Comparison of ENCODE assay signal across 1 cellular context in the genomic region with DNA sequence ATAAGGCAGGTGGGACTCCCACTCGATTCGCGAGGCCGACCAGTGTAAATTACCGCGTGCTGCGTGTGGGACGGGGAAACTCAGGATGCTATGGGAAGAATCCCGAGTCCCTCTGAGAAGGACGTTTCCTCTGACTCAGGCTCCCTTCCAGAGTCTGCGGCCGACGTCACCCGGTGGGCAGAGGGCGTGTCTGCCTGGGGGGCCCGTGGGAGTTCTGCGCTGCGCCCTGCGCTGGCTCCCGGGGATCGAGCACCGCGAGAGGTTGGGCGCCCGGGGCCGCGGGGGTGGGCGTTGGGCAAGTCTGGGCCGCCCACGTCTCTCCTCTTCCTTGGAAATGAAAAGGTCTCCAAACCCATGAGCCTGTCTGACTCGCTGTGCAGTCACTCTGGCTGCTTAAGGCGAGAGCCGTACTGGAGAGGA.
TF ChIP-seq lines count a peak whose summit lies in the region.

No MANE protein-coding gene starts in this region.

TF ChIP-seq in HEK293, 187 proteins besides CTCF, POLR2A, EP300 and RAD21 (continued from another document):
- TF ChIP-seq, protein P1, sequence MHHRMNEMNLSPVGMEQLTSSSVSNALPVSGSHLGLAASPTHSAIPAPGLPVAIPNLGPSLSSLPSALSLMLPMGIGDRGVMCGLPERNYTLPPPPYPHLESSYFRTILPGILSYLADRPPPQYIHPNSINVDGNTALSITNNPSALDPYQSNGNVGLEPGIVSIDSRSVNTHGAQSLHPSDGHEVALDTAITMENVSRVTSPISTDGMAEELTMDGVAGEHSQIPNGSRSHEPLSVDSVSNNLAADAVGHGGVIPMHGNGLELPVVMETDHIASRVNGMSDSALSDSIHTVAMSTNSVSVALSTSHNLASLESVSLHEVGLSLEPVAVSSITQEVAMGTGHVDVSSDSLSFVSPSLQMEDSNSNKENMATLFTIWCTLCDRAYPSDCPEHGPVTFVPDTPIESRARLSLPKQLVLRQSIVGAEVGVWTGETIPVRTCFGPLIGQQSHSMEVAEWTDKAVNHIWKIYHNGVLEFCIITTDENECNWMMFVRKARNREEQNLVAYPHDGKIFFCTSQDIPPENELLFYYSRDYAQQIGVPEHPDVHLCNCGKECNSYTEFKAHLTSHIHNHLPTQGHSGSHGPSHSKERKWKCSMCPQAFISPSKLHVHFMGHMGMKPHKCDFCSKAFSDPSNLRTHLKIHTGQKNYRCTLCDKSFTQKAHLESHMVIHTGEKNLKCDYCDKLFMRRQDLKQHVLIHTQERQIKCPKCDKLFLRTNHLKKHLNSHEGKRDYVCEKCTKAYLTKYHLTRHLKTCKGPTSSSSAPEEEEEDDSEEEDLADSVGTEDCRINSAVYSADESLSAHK (tag by site-specific recombination; IDR thresholded peaks at IDR 0.05), result no peak
- TF ChIP-seq, protein P2, sequence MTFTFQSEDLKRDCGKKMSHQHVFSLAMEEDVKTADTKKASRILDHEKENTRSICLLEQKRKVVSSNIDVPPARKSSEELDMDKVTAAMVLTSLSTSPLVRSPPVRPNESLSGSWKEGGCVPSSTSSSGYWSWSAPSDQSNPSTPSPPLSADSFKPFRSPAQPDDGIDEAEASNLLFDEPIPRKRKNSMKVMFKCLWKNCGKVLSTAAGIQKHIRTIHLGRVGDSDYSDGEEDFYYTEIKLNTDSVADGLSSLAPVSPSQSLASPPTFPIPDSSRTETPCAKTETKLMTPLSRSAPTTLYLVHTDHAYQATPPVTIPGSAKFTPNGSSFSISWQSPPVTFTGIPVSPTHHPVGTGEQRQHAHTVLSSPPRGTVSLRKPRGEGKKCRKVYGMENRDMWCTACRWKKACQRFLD (tag by site-specific recombination; IDR thresholded peaks at IDR 0.05), result no peak
- TF ChIP-seq, protein P3, sequence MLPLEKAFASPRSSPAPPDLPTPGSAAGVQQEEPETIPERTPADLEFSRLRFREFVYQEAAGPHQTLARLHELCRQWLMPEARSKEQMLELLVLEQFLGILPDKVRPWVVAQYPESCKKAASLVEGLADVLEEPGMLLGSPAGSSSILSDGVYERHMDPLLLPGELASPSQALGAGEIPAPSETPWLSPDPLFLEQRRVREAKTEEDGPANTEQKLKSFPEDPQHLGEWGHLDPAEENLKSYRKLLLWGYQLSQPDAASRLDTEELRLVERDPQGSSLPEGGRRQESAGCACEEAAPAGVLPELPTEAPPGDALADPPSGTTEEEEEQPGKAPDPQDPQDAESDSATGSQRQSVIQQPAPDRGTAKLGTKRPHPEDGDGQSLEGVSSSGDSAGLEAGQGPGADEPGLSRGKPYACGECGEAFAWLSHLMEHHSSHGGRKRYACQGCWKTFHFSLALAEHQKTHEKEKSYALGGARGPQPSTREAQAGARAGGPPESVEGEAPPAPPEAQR (tag by site-specific recombination; IDR thresholded peaks at IDR 0.05), result no peak
- TF ChIP-seq BCL11B (tag by site-specific recombination; IDR thresholded peaks at IDR 0.05; ENCODE audit: low read depth) (no peak), ZNF785 (tag by site-specific recombination; IDR thresholded peaks at IDR 0.05) (no peak), ZNF600 (tag by site-specific recombination; IDR thresholded peaks at IDR 0.05) (0 out of 2 replicates have a peak, but pooled peaks have one; percentile 53), ZNF335 (tag by site-specific recombination; conservative IDR thresholded peaks at IDR 0.05) (no peak), ZNF596 (tag by site-specific recombination; IDR thresholded peaks at IDR 0.05) (no peak), ZBTB17 (tag by site-specific recombination; IDR thresholded peaks at IDR 0.05) (peak; percentile 16; the same call in 1 of the 2 replicates), ZNF621 (tag by site-specific recombination; IDR thresholded peaks at IDR 0.05) (no peak), ZNF292 (tag by site-specific recombination; IDR thresholded peaks at IDR 0.05; ENCODE audit: borderline replicate concordance, low read depth) (no peak), ZFHX2 (tag by site-specific recombination; conservative IDR thresholded peaks at IDR 0.05) (peak; percentile 94), ZNF24 (tag by site-specific recombination; IDR thresholded peaks at IDR 0.05) (0 out of 2 replicates have a peak, but pooled peaks have one; percentile 42), HOXD13 (CRISPR knock-in tag; IDR thresholded peaks at IDR 0.05; ENCODE audit: borderline replicate concordance) (no peak)
- TF ChIP-seq, protein P4, sequence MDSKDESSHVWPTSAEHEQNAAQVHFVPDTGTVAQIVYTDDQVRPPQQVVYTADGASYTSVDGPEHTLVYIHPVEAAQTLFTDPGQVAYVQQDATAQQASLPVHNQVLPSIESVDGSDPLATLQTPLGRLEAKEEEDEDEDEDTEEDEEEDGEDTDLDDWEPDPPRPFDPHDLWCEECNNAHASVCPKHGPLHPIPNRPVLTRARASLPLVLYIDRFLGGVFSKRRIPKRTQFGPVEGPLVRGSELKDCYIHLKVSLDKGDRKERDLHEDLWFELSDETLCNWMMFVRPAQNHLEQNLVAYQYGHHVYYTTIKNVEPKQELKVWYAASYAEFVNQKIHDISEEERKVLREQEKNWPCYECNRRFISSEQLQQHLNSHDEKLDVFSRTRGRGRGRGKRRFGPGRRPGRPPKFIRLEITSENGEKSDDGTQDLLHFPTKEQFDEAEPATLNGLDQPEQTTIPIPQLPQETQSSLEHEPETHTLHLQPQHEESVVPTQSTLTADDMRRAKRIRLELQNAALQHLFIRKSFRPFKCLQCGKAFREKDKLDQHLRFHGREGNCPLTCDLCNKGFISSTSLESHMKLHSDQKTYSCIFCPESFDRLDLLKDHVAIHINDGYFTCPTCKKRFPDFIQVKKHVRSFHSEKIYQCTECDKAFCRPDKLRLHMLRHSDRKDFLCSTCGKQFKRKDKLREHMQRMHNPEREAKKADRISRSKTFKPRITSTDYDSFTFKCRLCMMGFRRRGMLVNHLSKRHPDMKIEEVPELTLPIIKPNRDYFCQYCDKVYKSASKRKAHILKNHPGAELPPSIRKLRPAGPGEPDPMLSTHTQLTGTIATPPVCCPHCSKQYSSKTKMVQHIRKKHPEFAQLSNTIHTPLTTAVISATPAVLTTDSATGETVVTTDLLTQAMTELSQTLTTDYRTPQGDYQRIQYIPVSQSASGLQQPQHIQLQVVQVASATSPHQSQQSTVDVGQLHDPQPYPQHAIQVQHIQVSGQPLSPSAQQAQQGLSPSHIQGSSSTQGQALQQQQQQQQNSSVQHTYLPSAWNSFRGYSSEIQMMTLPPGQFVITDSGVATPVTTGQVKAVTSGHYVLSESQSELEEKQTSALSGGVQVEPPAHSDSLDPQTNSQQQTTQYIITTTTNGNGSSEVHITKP (tag by site-specific recombination; IDR thresholded peaks at IDR 0.05), result no peak
- TF ChIP-seq, protein P5, sequence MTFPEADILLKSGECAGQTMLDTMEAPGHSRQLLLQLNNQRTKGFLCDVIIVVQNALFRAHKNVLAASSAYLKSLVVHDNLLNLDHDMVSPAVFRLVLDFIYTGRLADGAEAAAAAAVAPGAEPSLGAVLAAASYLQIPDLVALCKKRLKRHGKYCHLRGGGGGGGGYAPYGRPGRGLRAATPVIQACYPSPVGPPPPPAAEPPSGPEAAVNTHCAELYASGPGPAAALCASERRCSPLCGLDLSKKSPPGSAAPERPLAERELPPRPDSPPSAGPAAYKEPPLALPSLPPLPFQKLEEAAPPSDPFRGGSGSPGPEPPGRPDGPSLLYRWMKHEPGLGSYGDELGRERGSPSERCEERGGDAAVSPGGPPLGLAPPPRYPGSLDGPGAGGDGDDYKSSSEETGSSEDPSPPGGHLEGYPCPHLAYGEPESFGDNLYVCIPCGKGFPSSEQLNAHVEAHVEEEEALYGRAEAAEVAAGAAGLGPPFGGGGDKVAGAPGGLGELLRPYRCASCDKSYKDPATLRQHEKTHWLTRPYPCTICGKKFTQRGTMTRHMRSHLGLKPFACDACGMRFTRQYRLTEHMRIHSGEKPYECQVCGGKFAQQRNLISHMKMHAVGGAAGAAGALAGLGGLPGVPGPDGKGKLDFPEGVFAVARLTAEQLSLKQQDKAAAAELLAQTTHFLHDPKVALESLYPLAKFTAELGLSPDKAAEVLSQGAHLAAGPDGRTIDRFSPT (tag by site-specific recombination; IDR thresholded peaks at IDR 0.05), result no peak
- TF ChIP-seq, protein P6, sequence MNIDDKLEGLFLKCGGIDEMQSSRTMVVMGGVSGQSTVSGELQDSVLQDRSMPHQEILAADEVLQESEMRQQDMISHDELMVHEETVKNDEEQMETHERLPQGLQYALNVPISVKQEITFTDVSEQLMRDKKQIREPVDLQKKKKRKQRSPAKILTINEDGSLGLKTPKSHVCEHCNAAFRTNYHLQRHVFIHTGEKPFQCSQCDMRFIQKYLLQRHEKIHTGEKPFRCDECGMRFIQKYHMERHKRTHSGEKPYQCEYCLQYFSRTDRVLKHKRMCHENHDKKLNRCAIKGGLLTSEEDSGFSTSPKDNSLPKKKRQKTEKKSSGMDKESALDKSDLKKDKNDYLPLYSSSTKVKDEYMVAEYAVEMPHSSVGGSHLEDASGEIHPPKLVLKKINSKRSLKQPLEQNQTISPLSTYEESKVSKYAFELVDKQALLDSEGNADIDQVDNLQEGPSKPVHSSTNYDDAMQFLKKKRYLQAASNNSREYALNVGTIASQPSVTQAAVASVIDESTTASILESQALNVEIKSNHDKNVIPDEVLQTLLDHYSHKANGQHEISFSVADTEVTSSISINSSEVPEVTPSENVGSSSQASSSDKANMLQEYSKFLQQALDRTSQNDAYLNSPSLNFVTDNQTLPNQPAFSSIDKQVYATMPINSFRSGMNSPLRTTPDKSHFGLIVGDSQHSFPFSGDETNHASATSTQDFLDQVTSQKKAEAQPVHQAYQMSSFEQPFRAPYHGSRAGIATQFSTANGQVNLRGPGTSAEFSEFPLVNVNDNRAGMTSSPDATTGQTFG (tag by site-specific recombination; IDR thresholded peaks at IDR 0.05; ENCODE audit: borderline replicate concordance), result no peak
- TF ChIP-seq, protein P7, sequence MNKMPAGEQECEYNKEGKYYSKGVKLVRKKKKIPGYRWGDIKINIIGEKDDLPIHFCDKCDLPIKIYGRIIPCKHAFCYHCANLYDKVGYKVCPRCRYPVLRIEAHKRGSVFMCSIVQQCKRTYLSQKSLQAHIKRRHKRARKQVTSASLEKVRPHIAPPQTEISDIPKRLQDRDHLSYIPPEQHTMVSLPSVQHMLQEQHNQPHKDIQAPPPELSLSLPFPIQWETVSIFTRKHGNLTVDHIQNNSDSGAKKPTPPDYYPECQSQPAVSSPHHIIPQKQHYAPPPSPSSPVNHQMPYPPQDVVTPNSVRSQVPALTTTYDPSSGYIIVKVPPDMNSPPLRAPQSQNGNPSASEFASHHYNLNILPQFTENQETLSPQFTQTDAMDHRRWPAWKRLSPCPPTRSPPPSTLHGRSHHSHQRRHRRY (tag by site-specific recombination; IDR thresholded peaks at IDR 0.05), result no peak
